Comparison of ENCODE assay signal across 12 cellular contexts in the genomic region with DNA sequence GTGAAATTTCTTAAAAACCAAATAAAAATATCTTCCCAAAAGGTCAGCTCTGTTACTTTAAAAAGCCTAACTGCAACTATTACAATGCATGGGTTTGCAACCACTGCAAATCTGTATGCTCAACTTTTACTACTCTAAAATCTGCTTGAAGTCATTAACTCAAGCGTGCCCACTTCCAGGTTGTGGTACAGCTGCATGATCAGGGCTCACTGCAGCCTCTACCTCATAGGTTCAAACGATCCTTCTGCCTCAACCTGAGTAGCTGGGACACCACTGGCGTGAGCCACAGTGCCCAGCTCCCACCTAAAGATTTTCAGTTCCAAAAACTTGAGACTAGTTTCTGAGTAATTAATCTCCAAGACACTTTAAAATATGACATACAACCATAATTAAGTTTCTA. TPM values are rescaled to one million over a fixed set of nuclear protein-coding genes. Genes with fewer than 3 reads are reported as not detected.
A peak's percentile ranks its signal among the peaks of the same experiment; 100 is the strongest.
DNase-seq lines count a peak whose midpoint lies in the region; ATAC-seq and TF ChIP-seq lines count a peak whose summit lies in the region.
"Had no signal": no experiment of that assay in that cellular context is flagged by ENCODE, and none has a peak within 500 bp of the region (broad histone marks: within the 10 kb centered on the region; RNA-seq: fewer than 3 reads in every experiment).

No MANE protein-coding gene starts in this region.

- no peaks in the 10 kb centered on the region for H3K27me3 Mint-ChIP-seq in chondrocyte (ENCODE audit: low read depth)
- H3K27me3 Mint-ChIP-seq in stimulated activated naive CD8-positive, alpha-beta T cell treated with anti-CD3 and anti-CD28 coated beads, Interleukin-15, Interleukin-2, amounts not matched to agents 100 ng/mL and 50 ng/mL, for 24 hours, result no peaks in the 10 kb centered on the region

- H3K36me3 Mint-ChIP-seq in chondrocyte (ENCODE audit: low read depth), result no peaks in the 10 kb centered on the region
- H3K36me3 Mint-ChIP-seq in stimulated activated naive CD8-positive, alpha-beta T cell treated with anti-CD3 and anti-CD28 coated beads, Interleukin-15, Interleukin-2, amounts not matched to agents 100 ng/mL and 50 ng/mL, for 24 hours (ENCODE audit: low read depth), result peaks cover 24% of the 10 kb centered on the region

- H3K9me2 ChIP-seq in OCI-LY7 (ENCODE audit: insufficient read depth, low read length), result no peaks in the 10 kb centered on the region

- peak; percentile 75 for DNase-seq in activated effector memory CD4-positive, alpha-beta T cell treated with anti-CD3 and anti-CD28 coated beads, Interleukin-2, amount 50 U/mL, for 16 hours
- DNase-seq in activated effector memory CD4-positive, alpha-beta T cell treated with Interleukin-2 at 50 U/mL for 16 hours, result no peak
- DNase-seq in OCI-LY7 (ENCODE audit: low spot score), result peak; percentile 82
- no peak for DNase-seq in chondrocyte (ENCODE audit: low spot score)
- DNase-seq in HUDEP-2 (lab: John Stamatoyannopoulos, UW; ENCODE audit: unreplicated experiment in 76 of 76), result no peak
- no peak for DNase-seq in foreskin keratinocyte
- DNase-seq: NCI-H2227 treated with DMSO at 0.1 percent for 48 hours, pancreas had no signal

- no peaks in the 10 kb centered on the region for H3K9me3 ChIP-seq in OCI-LY7 (ENCODE audit: low read length)
- H3K9me3 ChIP-seq: pancreas had no signal

- H3K4me1 Mint-ChIP-seq in chondrocyte (ENCODE audit: low read depth), result peaks cover 78% of the 10 kb centered on the region
- peaks cover 93% of the 10 kb centered on the region for H3K4me1 Mint-ChIP-seq in stimulated activated naive CD8-positive, alpha-beta T cell treated with anti-CD3 and anti-CD28 coated beads, Interleukin-15, Interleukin-2, amounts not matched to agents 100 ng/mL and 50 ng/mL, for 24 hours (ENCODE audit: low read depth)

- H3K36me3 ChIP-seq in OCI-LY7 (ENCODE audit: insufficient read depth, low read length), result peaks cover 24% of the 10 kb centered on the region

- no peak for TF ChIP-seq CTCF in OCI-LY7 (conservative IDR thresholded peaks at IDR 0.05; ENCODE audit: low read length)
- TF ChIP-seq CTCF in chondrocyte (IDR thresholded peaks at IDR 0.05), result no peak
- TF ChIP-seq CTCF in foreskin keratinocyte (conservative IDR thresholded peaks at IDR 0.05), result no peak

- H2AFZ ChIP-seq in OCI-LY7 (ENCODE audit: low read length), result no peak overlapping the region

- peaks cover 100% of the 10 kb centered on the region for H3K79me2 ChIP-seq in OCI-LY7 (ENCODE audit: insufficient read depth, low read depth, low read length)

- H3K4me3 Mint-ChIP-seq in chondrocyte (ENCODE audit: unreplicated experiment), result no peak overlapping the region
- peak overlapping the region; percentile 67 for H3K4me3 Mint-ChIP-seq in stimulated activated naive CD8-positive, alpha-beta T cell treated with anti-CD3 and anti-CD28 coated beads, Interleukin-15, Interleukin-2, amounts not matched to agents 100 ng/mL and 50 ng/mL, for 24 hours

- H4K20me1 ChIP-seq in OCI-LY7 (ENCODE audit: insufficient read depth, low read length), result peaks cover 62% of the 10 kb centered on the region

- BruUV-seq in OCI-LY7 (replicated peaks; lab: Mats Ljungman, UMichigan), result no TSS peak

- POLR2A ChIA-PET in OCI-LY7 (lab: Charles Lee), result interaction anchor here (1.2 to 1.8 kb wide), 3 partner anchors 9 to 36 kb away, joined by 3 to 5 read pairs (median 3); no protein-coding TSS in a partner anchor

- H3K9me3 Mint-ChIP-seq in chondrocyte (ENCODE audit: low read depth), result no peaks in the 10 kb centered on the region
- no peaks in the 10 kb centered on the region for H3K9me3 Mint-ChIP-seq in stimulated activated naive CD8-positive, alpha-beta T cell treated with anti-CD3 and anti-CD28 coated beads, Interleukin-15, Interleukin-2, amounts not matched to agents 100 ng/mL and 50 ng/mL, for 24 hours

- H3K27me3 ChIP-seq in foreskin keratinocyte, result no peaks in the 10 kb centered on the region
- H3K27me3 ChIP-seq: pancreas had no signal

- ATAC-seq in HG02763 (IDR thresholded peaks at IDR 0.05; ENCODE audit: unreplicated experiment) (no peak), foreskin keratinocyte (no peak)
- ATAC-seq: left lobe of liver, pancreas had no signal

- H3K4me3 ChIP-seq in OCI-LY7 (ENCODE audit: low read depth, low read length, poor library complexity, severe bottlenecking), result peak overlapping the region; percentile 48
- H3K4me3 ChIP-seq: pancreas had no signal

- intact Hi-C loops in OCI-LY7 (cut with micrococcal nuclease; ENCODE audit: unreplicated experiment), result loop anchor here (1.0 to 2.0 kb wide), 2 partner anchors 18 to 37 kb away; no protein-coding TSS in a partner anchor

- H3K27ac Mint-ChIP-seq in chondrocyte (ENCODE audit: unreplicated experiment), result peak overlapping the region; percentile 37
- H3K27ac Mint-ChIP-seq in stimulated activated naive CD8-positive, alpha-beta T cell treated with anti-CD3 and anti-CD28 coated beads, Interleukin-15, Interleukin-2, amounts not matched to agents 100 ng/mL and 50 ng/mL, for 24 hours, result peak overlapping the region; percentile 86

- H3K27ac ChIP-seq in OCI-LY7 (ENCODE audit: low read depth, low read length, poor library complexity, severe bottlenecking) (peak overlapping the region; percentile 61), foreskin keratinocyte (no peak overlapping the region)
- H3K27ac ChIP-seq: pancreas, VCaP had no signal

- peaks cover 79% of the 10 kb centered on the region for H3K4me1 ChIP-seq in OCI-LY7 (ENCODE audit: insufficient read depth, low read length, poor library complexity, severe bottlenecking)
- no peaks in the 10 kb centered on the region for H3K4me1 ChIP-seq in foreskin keratinocyte

- peak overlapping the region; percentile 72 for H3K4me2 ChIP-seq in OCI-LY7 (ENCODE audit: low read length)

- CTCF ChIA-PET in OCI-LY7 (lab: Charles Lee; ENCODE audit: unreplicated experiment), result no interaction called here

RNA-seq across cellular contexts. Expression of a gene that starts 8.2 kb away (rescaled TPM):
- 65.1 and 69.2 TPM in 2 replicates for total RNA-seq in OCI-LY7 (2014; rRNA removed; shearing (Covaris generic))
- total RNA-seq in OCI-LY7 (2022), result 70.6 and 79.0 TPM in 2 replicates
- total RNA-seq in chondrocyte, result 41.6 to 53.8 TPM (median 42.5 TPM) in 3 replicates
- 34.0 and 34.2 TPM in 2 replicates for total RNA-seq in foreskin keratinocyte
- 11.0 and 12.3 TPM in 2 replicates for polyA plus RNA-seq in foreskin keratinocyte

RNA-seq across cellular contexts. Expression of a gene that starts 19.8 kb away (rescaled TPM):
- 28.7 and 29.2 TPM in 2 replicates for total RNA-seq in OCI-LY7 (2014; rRNA removed; shearing (Covaris generic))
- 46.1 and 47.7 TPM in 2 replicates for total RNA-seq in OCI-LY7 (2022)
- total RNA-seq in chondrocyte, result 26.3 to 30.7 TPM (median 29.7 TPM) in 3 replicates
- total RNA-seq in foreskin keratinocyte, result 25.5 and 26.9 TPM in 2 replicates
- 16.2 and 18.2 TPM in 2 replicates for polyA plus RNA-seq in foreskin keratinocyte

RNA-seq across cellular contexts. Expression of a gene that starts 34.4 kb away (rescaled TPM):
- 1.7 and 2.0 TPM in 2 replicates for total RNA-seq in OCI-LY7 (2014; rRNA removed; shearing (Covaris generic))
- total RNA-seq in OCI-LY7 (2022) (8.1 and 13.2 TPM in 2 replicates), chondrocyte (0.24 to 1.2 TPM (median 0.79 TPM) in 3 replicates), foreskin keratinocyte (0.25 and 0.34 TPM in 2 replicates)
- 0.29 and 0.33 TPM in 2 replicates for polyA plus RNA-seq in foreskin keratinocyte

RNA-seq across cellular contexts. Expression of a gene that starts 56.5 kb away (rescaled TPM):
- 9.5 and 10.0 TPM in 2 replicates for total RNA-seq in OCI-LY7 (2014; rRNA removed; shearing (Covaris generic))
- 8.7 and 9.2 TPM in 2 replicates for total RNA-seq in OCI-LY7 (2022)
- total RNA-seq in chondrocyte, result 12.7 to 20.0 TPM (median 13.0 TPM) in 3 replicates
- total RNA-seq in foreskin keratinocyte, result 13.6 and 15.8 TPM in 2 replicates
- polyA plus RNA-seq in foreskin keratinocyte, result 7.5 and 10.1 TPM in 2 replicates

Comparison
In these comparisons a context has a peak if more than half of its experiments do, and no peak if none do; other contexts are left out.
1. DNase-seq: peak in activated effector memory CD4-positive, alpha-beta T cell treated with anti-CD3 and anti-CD28 coated beads, Interleukin-2, amount 50 U/mL, for 16 hours (single experiment) and OCI-LY7 (single experiment); none in activated effector memory CD4-positive, alpha-beta T cell treated with Interleukin-2 at 50 U/mL for 16 hours (single experiment), chondrocyte (single experiment), HUDEP-2 (0 of 76) and foreskin keratinocyte (0 of 2).